ENCODE assay signal across 7 cellular contexts in the genomic region with DNA sequence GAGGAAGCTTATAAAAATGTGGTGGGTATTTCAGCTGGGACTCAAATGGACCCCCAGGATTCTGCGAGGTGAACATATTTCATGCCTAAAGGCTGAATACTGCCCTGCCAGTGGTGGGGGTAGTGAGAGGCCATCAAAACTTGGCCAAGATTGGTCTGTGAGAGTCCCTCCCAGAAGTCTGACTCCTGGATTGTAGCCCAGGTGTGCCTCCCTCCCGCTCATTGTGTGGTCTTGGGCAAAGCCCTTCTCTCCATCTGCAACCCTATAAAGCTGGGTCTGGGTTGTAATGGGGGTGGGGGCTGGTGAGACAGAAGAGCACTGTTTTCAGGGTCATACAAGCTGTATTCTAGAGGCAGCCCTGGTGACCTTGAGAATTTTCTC. TPM values are rescaled to one million over a fixed set of nuclear protein-coding genes. Genes with fewer than 3 reads are reported as not detected.
DNase-seq lines count a peak whose midpoint lies in the region; TF ChIP-seq lines count a peak whose summit lies in the region.

No MANE protein-coding gene starts in this region.

- H3K27ac Mint-ChIP-seq in glutamatergic neuron (ENCODE audit: unreplicated experiment): peak overlapping the region; percentile 14

- peak overlapping the region; percentile 89 for H3K4me2 ChIP-seq in skeletal muscle satellite cell (ENCODE audit: low read length)

- H3K9me3 Mint-ChIP-seq in glutamatergic neuron (ENCODE audit: unreplicated experiment): no peaks in the 10 kb centered on the region

- H3K27ac ChIP-seq in VCaP: peak overlapping the region; percentile 68

- H3K36me3 Mint-ChIP-seq in glutamatergic neuron (ENCODE audit: unreplicated experiment): no peaks in the 10 kb centered on the region

- H3K27me3 ChIP-seq in H7 (ENCODE audit: control insufficient read depth, insufficient read depth, low read length) (peaks cover 10% of the 10 kb centered on the region), skeletal muscle satellite cell (ENCODE audit: control insufficient read depth, insufficient read depth, low read length) (no peaks in the 10 kb centered on the region)

- peak overlapping the region; percentile 64 for H3K4me3 ChIP-seq in H7 (ENCODE audit: insufficient read depth, low read depth, low read length)
- peak overlapping the region; percentile 75 for H3K4me3 ChIP-seq in skeletal muscle satellite cell (ENCODE audit: low read length)

- H3K9me3 ChIP-seq in skeletal muscle satellite cell (replicated peaks; ENCODE audit: low read length): no peaks in the 10 kb centered on the region

- H3K4me1 ChIP-seq in skeletal muscle satellite cell (ENCODE audit: control insufficient read depth, insufficient read depth, low read length): peaks cover 69% of the 10 kb centered on the region

- H3K4me3 Mint-ChIP-seq in glutamatergic neuron (ENCODE audit: unreplicated experiment): peak overlapping the region; percentile 83

- peaks cover 11% of the 10 kb centered on the region for H3K4me1 Mint-ChIP-seq in glutamatergic neuron (ENCODE audit: low read depth, unreplicated experiment)

- TF ChIP-seq CTCF in VCaP (conservative IDR thresholded peaks at IDR 0.05): no peak
- no peak for TF ChIP-seq CTCF in glutamatergic neuron (IDR thresholded peaks at IDR 0.05; ENCODE audit: partially characterized antibody, unreplicated experiment)

- peak overlapping the region; percentile 87 for H3K9ac ChIP-seq in skeletal muscle satellite cell (ENCODE audit: low read depth, low read length)

- DNase-seq in H7: peak; percentile 29
- DNase-seq in glutamatergic neuron: no peak
- DNase-seq in NCI-H128 (lab: John Stamatoyannopoulos, UW; ENCODE audit: unreplicated experiment): no peak
- DNase-seq in NK-92 treated with Interleukin-12 subunit alpha and Interleukin-12 subunit beta, amount 100 ng/mL, for 24 hours (lab: John Stamatoyannopoulos, UW): no peak
- no peak for DNase-seq in CD1c-positive myeloid dendritic cell (ENCODE audit: extremely low spot score)

- no peaks in the 10 kb centered on the region for H3K36me3 ChIP-seq in H7 (replicated peaks; ENCODE audit: control insufficient read depth, insufficient read depth, low read length)
- H3K36me3 ChIP-seq in skeletal muscle satellite cell (ENCODE audit: insufficient read depth, low read length): no peaks in the 10 kb centered on the region

- H3K27me3 Mint-ChIP-seq in glutamatergic neuron (ENCODE audit: unreplicated experiment): peaks cover 6% of the 10 kb centered on the region

RNA-seq across cellular contexts. Expression of a gene that starts 0.9 kb away (rescaled TPM):
- total RNA-seq in H7 (2014; rRNA removed; shearing (Covaris generic)): 42.5 and 52.2 TPM in 2 replicates
- 6.2 TPM for total RNA-seq in glutamatergic neuron (ENCODE audit: unreplicated experiment)
- 11.6 and 28.4 TPM in 2 replicates for total RNA-seq in skeletal muscle satellite cell (2012; rRNA removed)

RNA-seq across cellular contexts. Expression of a gene that starts 23.1 kb away (rescaled TPM):
- 49.8 and 58.9 TPM in 2 replicates for total RNA-seq in H7 (2014; rRNA removed; shearing (Covaris generic))
- total RNA-seq in glutamatergic neuron (ENCODE audit: unreplicated experiment): 11.2 TPM
- 24.0 and 30.9 TPM in 2 replicates for total RNA-seq in skeletal muscle satellite cell (2012; rRNA removed)
